ENCODE assay signal across 21 cellular contexts in the genomic region with DNA sequence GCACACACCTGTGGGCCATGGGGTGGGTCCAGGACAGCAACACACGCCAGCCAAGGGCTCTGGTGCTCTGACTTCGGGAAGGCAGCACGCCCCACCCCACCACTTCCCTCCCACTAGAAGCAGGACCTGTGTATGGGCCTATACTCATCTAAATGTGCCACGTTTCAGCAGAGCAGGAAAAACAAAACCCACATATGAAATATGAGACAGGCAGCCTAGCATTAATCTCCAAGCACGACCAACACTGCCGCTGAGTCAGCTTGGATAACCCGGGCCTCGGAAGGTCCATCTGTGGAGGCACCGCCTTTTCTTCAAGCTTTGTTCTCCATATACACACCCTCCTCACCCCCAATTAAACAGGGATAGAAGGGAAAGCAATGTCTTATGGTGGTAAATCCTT.
DNase-seq lines count a peak whose midpoint lies in the region; ATAC-seq, FAIRE-seq and TF ChIP-seq lines count a peak whose summit lies in the region.
"Had no signal": no experiment of that assay in that cellular context is flagged by ENCODE, and none has a peak within 500 bp of the region (broad histone marks: within the 10 kb centered on the region; RNA-seq: fewer than 3 reads in every experiment).

No MANE protein-coding gene starts in this region.

- peak overlapping the region; percentile 42 for H2AFZ ChIP-seq in astrocyte (ENCODE audit: low read depth, low read length)

- no peak overlapping the region for H3K9ac ChIP-seq in astrocyte (ENCODE audit: low read length)
- H3K9ac ChIP-seq: KMS-11 had no signal

- no peaks in the 10 kb centered on the region for H3K4me1 ChIP-seq in astrocyte (ENCODE audit: insufficient read depth, low read length)
- H3K4me1 ChIP-seq: BE2C, lower lobe of right lung, spleen had no signal

- H3K27me3 ChIP-seq in astrocyte (ENCODE audit: insufficient read depth, low read length), result no peaks in the 10 kb centered on the region
- H3K27me3 ChIP-seq: BE2C had no signal

- no peak for ATAC-seq in HG02798 (IDR thresholded peaks at IDR 0.05; ENCODE audit: poor library complexity, unreplicated experiment)
- no peak for ATAC-seq in HG02970 (IDR thresholded peaks at IDR 0.05; ENCODE audit: low FRiP score, unreplicated experiment)
- no peak for ATAC-seq in GM21423 (IDR thresholded peaks at IDR 0.05; ENCODE audit: unreplicated experiment)
- ATAC-seq: lower lobe of right lung had no signal

- H3K4me2 ChIP-seq in astrocyte (ENCODE audit: low read length), result no peak overlapping the region
- H3K4me2 ChIP-seq: KMS-11 had no signal

- H3K36me3 Mint-ChIP-seq in astrocyte (ENCODE audit: low read depth, unreplicated experiment), result peaks cover 4% of the 10 kb centered on the region
- H3K36me3 Mint-ChIP-seq: activated CD4-positive, alpha-beta memory T cell treated with anti-CD3 and anti-CD28 coated beads for 36 hours; brain had no signal

- no peaks in the 10 kb centered on the region for H3K9me3 ChIP-seq in astrocyte (ENCODE audit: insufficient read depth, low read depth, low read length)
- H3K9me3 ChIP-seq: BE2C, lower lobe of right lung, spleen had no signal

- TF ChIP-seq CTCF in astrocyte (IDR thresholded peaks at IDR 0.05; ENCODE audit: insufficient read depth, low read depth, low read length), result no peak

- peak; percentile 36 for DNase-seq in M059J (ENCODE audit: low read depth)
- DNase-seq in astrocyte (ENCODE audit: low read depth), result peak; percentile 81
- DNase-seq in iris pigment epithelial cell (ENCODE audit: low read depth), result peak; percentile 94
- no peak for DNase-seq in NCI-H128 (lab: John Stamatoyannopoulos, UW; ENCODE audit: unreplicated experiment)
- DNase-seq: activated CD4-positive, alpha-beta memory T cell treated with anti-CD3 and anti-CD28 coated beads for 36 hours; activated naive CD4-positive, alpha-beta T cell treated with anti-CD3 and anti-CD28 coated beads, Interleukin-2, amount 50 U/mL, for 16 hours; activated T-cell treated with anti-CD3 and anti-CD28 coated beads, Interleukin-2, amount 50 U/mL, for 1 hour; BE2C; Calu3; H9; lower lobe of right lung; stimulated activated CD8-positive, alpha-beta memory T cell treated with anti-CD3 and anti-CD28 coated beads, Interleukin-4, amount 100 ng/mL, for 48 hours; substantia nigra had no signal

- no peak overlapping the region for H3K27ac ChIP-seq in astrocyte (ENCODE audit: low read depth, low read length)
- H3K27ac ChIP-seq: epithelial cell of prostate, KMS-11, lower lobe of right lung had no signal

- H3K9me3 Mint-ChIP-seq in astrocyte (ENCODE audit: unreplicated experiment), result peaks cover 3% of the 10 kb centered on the region
- H3K9me3 Mint-ChIP-seq: activated CD4-positive, alpha-beta memory T cell treated with anti-CD3 and anti-CD28 coated beads for 36 hours; H9 had no signal

- no peaks in the 10 kb centered on the region for H3K27me3 Mint-ChIP-seq in astrocyte (ENCODE audit: low read depth, unreplicated experiment)
- H3K27me3 Mint-ChIP-seq: activated CD4-positive, alpha-beta memory T cell treated with anti-CD3 and anti-CD28 coated beads for 36 hours; brain; progenitor cell of endocrine pancreas had no signal

- no peak overlapping the region for H3K4me3 Mint-ChIP-seq in astrocyte (ENCODE audit: unreplicated experiment)
- H3K4me3 Mint-ChIP-seq: activated CD4-positive, alpha-beta memory T cell treated with anti-CD3 and anti-CD28 coated beads for 36 hours; brain; H9 had no signal

- no peaks in the 10 kb centered on the region for H3K36me3 ChIP-seq in astrocyte (ENCODE audit: insufficient read depth, low read length)
- H3K36me3 ChIP-seq: BE2C, lower lobe of right lung, spleen had no signal

- peaks cover 4% of the 10 kb centered on the region for H3K4me1 Mint-ChIP-seq in astrocyte (ENCODE audit: low read depth, unreplicated experiment)
- H3K4me1 Mint-ChIP-seq: H9 had no signal

- no peak overlapping the region for H3K4me3 ChIP-seq in astrocyte (ENCODE audit: insufficient read depth, low read depth, low read length)
- H3K4me3 ChIP-seq: lower lobe of right lung, spleen had no signal

- FAIRE-seq in astrocyte (lab: Jason Lieb, UNC), result no peak

- no peaks in the 10 kb centered on the region for H3K79me2 ChIP-seq in astrocyte (ENCODE audit: insufficient read depth, low read length)

- no peak overlapping the region for H3K27ac Mint-ChIP-seq in astrocyte (ENCODE audit: unreplicated experiment)
- H3K27ac Mint-ChIP-seq: activated CD4-positive, alpha-beta memory T cell treated with anti-CD3 and anti-CD28 coated beads for 36 hours; brain; H9; progenitor cell of endocrine pancreas had no signal

- H4K20me1 ChIP-seq in astrocyte (ENCODE audit: insufficient read depth, low read length), result no peaks in the 10 kb centered on the region
